ENCODE assay signal across 8 cellular contexts in genomic region chr3:187616307-187616939, GRCh38. TPM values are rescaled to one million over a fixed set of nuclear protein-coding genes. Genes with fewer than 3 reads are reported as not detected.
A peak's percentile ranks its signal among the peaks of the same experiment; 100 is the strongest.
DNase-seq lines count a peak whose midpoint lies in the region; ATAC-seq, FAIRE-seq and TF ChIP-seq lines count a peak whose summit lies in the region.

No MANE protein-coding gene starts in this region.

- FAIRE-seq in HTR-8/SVneo (lab: Jason Lieb, UNC) (no peak), RCC 7860 (lab: Jason Lieb, UNC) (no peak)

- peak; percentile 22 for DNase-seq in AG09319 (ENCODE audit: extremely low read depth, low read depth)
- DNase-seq in HTR-8/SVneo (ENCODE audit: insufficient read length, low spot score) = peak; percentile 17
- DNase-seq in RCC 7860 (ENCODE audit: low spot score) = peak; percentile 17
- peak; percentile 41 for DNase-seq in glomerular visceral epithelial cell (ENCODE audit: extremely low spot score)
- no peak for DNase-seq in sciatic nerve (ENCODE audit: low spot score)
- no peak for DNase-seq in putamen (ENCODE audit: low spot score)

- H3K27me3 Mint-ChIP-seq in activated T-helper 17 cell treated with anti-CD3 and anti-CD28 coated beads, Interleukin-2, amount 50 U/mL, for 72 hours = peaks cover 10% of the 10 kb centered on the region

- H3K4me3 Mint-ChIP-seq in activated T-helper 17 cell treated with anti-CD3 and anti-CD28 coated beads, Interleukin-2, amount 50 U/mL, for 72 hours = no peak overlapping the region

- peak; percentile 78 for TF ChIP-seq CTCF in AG09319 (IDR thresholded peaks at IDR 0.05; ENCODE audit: low read depth, low read length)

- no peak overlapping the region for H3K27ac Mint-ChIP-seq in activated T-helper 17 cell treated with anti-CD3 and anti-CD28 coated beads, Interleukin-2, amount 50 U/mL, for 72 hours

- peak; percentile 80 for ATAC-seq in GM18519 (IDR thresholded peaks at IDR 0.05; ENCODE audit: low FRiP score, unreplicated experiment)
- peak; percentile 58 for ATAC-seq in activated T-helper 17 cell treated with anti-CD3 and anti-CD28 coated beads, Interleukin-2, amount 50 U/mL, for 72 hours (replicated peaks)
- peak; percentile 26 for ATAC-seq in sciatic nerve

- no peaks in the 10 kb centered on the region for H3K36me3 Mint-ChIP-seq in activated T-helper 17 cell treated with anti-CD3 and anti-CD28 coated beads, Interleukin-2, amount 50 U/mL, for 72 hours (ENCODE audit: low read depth)

- no peaks in the 10 kb centered on the region for H3K9me3 Mint-ChIP-seq in activated T-helper 17 cell treated with anti-CD3 and anti-CD28 coated beads, Interleukin-2, amount 50 U/mL, for 72 hours

- no peaks in the 10 kb centered on the region for H3K4me1 Mint-ChIP-seq in activated T-helper 17 cell treated with anti-CD3 and anti-CD28 coated beads, Interleukin-2, amount 50 U/mL, for 72 hours

- intact Hi-C loops in sciatic nerve (cut with DNase I) = no loop called here

RNA-seq across cellular contexts. Expression of gene SST, which starts 53.8 kb away (rescaled TPM):
- not detected for total RNA-seq in activated T-helper 17 cell treated with anti-CD3 and anti-CD28 coated beads, Interleukin-2, amount 50 U/mL, for 72 hours
- total RNA-seq in sciatic nerve = not detected

Comparison
In these comparisons a context has a peak if more than half of its experiments do, and no peak if none do; other contexts are left out.
1. DNase-seq: peak in AG09319 (single experiment), HTR-8/SVneo (single experiment), RCC 7860 (single experiment) and glomerular visceral epithelial cell (single experiment); none in sciatic nerve (single experiment) and putamen (single experiment).
2. ATAC-seq: peak in every context shown above with its lines; median percentile 80 in GM18519; 58 in activated T-helper 17 cell treated with anti-CD3 and anti-CD28 coated beads, Interleukin-2, amount 50 U/mL, for 72 hours; 26 in sciatic nerve.